Comparison of ENCODE assay signal across 11 cellular contexts in the genomic region with DNA sequence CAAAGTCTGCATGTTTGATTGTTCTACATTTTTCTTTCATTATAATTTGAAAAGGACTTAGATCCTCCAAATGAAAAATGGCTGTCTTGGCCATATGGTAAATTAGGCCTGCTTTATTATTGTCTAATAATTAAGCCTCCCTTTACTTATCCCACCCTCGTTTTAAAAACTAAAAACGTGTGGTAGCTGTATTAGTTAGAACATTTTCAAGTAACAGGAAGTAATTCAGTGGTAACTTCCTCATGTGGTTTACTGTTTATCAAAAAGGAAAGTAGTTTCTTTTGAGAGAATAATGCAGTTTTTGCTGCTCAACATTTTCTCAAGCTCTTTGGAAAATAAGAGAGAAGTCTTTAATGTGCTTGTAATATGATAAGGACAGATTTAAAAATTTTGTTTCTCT. TPM values are rescaled to one million over a fixed set of nuclear protein-coding genes. Genes with fewer than 3 reads are reported as not detected.
DNase-seq lines count a peak whose midpoint lies in the region; ATAC-seq and TF ChIP-seq lines count a peak whose summit lies in the region.
"Had no signal": no experiment of that assay in that cellular context is flagged by ENCODE, and none has a peak within 500 bp of the region (broad histone marks: within the 10 kb centered on the region; RNA-seq: fewer than 3 reads in every experiment).

No MANE protein-coding gene starts in this region.

- peaks cover 0 to 5% (median 0%) of the 10 kb centered on the region in 4 donors for H3K36me3 ChIP-seq in transverse colon
- H3K36me3 ChIP-seq: BE2C had no signal

- no peaks in the 10 kb centered on the region for H3K9me3 ChIP-seq in transverse colon
- H3K9me3 ChIP-seq: BE2C had no signal

- no peak for TF ChIP-seq CTCF in transverse colon (IDR thresholded peaks at IDR 0.05)

- peak overlapping the region; percentile 61 to 79 for H3K4me3 Mint-ChIP-seq in activated T-cell treated with anti-CD3 and anti-CD28 coated beads, Interleukin-2, amount 50 U/mL, for 72 hours
- H3K4me3 Mint-ChIP-seq in activated naive CD8-positive, alpha-beta T cell treated with anti-CD3 and anti-CD28 coated beads, Interleukin-2, amount 50 U/mL, for 24 hours, result peak overlapping the region; percentile 59

- intact Hi-C loops in transverse colon (cut with DNase I; ENCODE audit: low total_unique reads), result no loop called here

- H3K27ac Mint-ChIP-seq in activated T-cell treated with anti-CD3 and anti-CD28 coated beads, Interleukin-2, amount 50 U/mL, for 72 hours, result peak overlapping the region; percentile 95
- peak overlapping the region; percentile 81 for H3K27ac Mint-ChIP-seq in activated naive CD8-positive, alpha-beta T cell treated with anti-CD3 and anti-CD28 coated beads, Interleukin-2, amount 50 U/mL, for 24 hours

- TF ChIP-seq POLR2A in transverse colon (IDR thresholded peaks at IDR 0.05), result no peak

- in situ Hi-C loops in transverse colon (cut with MboI; ENCODE audit: low pct_ligation_motif_present in 1 of 4, low pct_unique_long_range_greater_than_20kb in 1 of 4, low sequenced_read_pairs in 3 of 4), result no loop called here

- H3K36me3 Mint-ChIP-seq in activated T-cell treated with anti-CD3 and anti-CD28 coated beads, Interleukin-2, amount 50 U/mL, for 72 hours (ENCODE audit: insufficient read depth in 2 of 2), result peaks cover 5 to 11% of the 10 kb centered on the region in 2 donors
- peaks cover 34% of the 10 kb centered on the region for H3K36me3 Mint-ChIP-seq in activated naive CD8-positive, alpha-beta T cell treated with anti-CD3 and anti-CD28 coated beads, Interleukin-2, amount 50 U/mL, for 24 hours (ENCODE audit: low read depth)

- DNase-seq in activated T-cell treated with anti-CD3 and anti-CD28 coated beads, Interleukin-2, amount 50 U/mL, for 72 hours, result no peak
- DNase-seq in activated T-cell treated with anti-CD3 and anti-CD28 coated beads for 4 hours (no peak), KG1 (lab: John Stamatoyannopoulos, UW) (peak; percentile 16), transverse colon (no peak), NCI-H2196 (lab: John Stamatoyannopoulos, UW; ENCODE audit: unreplicated experiment) (no peak), D341Med (ENCODE audit: low spot score) (no peak)
- no peak for DNase-seq in activated naive CD8-positive, alpha-beta T cell treated with anti-CD3 and anti-CD28 coated beads, Interleukin-2, amount 50 U/mL, for 24 hours
- DNase-seq: BE2C, dorsolateral prefrontal cortex, midbrain had no signal

- no peaks in the 10 kb centered on the region for H3K27me3 ChIP-seq in transverse colon
- H3K27me3 ChIP-seq: BE2C, dorsolateral prefrontal cortex had no signal

- no peak for ATAC-seq in activated T-cell treated with anti-CD3 and anti-CD28 coated beads, Interleukin-2, amount 50 U/mL, for 72 hours (replicated peaks in 1 of 2)
- ATAC-seq in activated naive CD8-positive, alpha-beta T cell treated with anti-CD3 and anti-CD28 coated beads, Interleukin-2, amount 50 U/mL, for 24 hours, result no peak
- no peak for ATAC-seq in HG03460 (IDR thresholded peaks at IDR 0.05; ENCODE audit: unreplicated experiment)

- H3K27ac ChIP-seq in transverse colon, result peak overlapping the region in 3 of 4 donors; percentile 29 to 44 (median 38)
- H3K27ac ChIP-seq: dorsolateral prefrontal cortex had no signal

- H3K27me3 Mint-ChIP-seq in activated T-cell treated with anti-CD3 and anti-CD28 coated beads, Interleukin-2, amount 50 U/mL, for 72 hours (ENCODE audit: low read depth), result no peaks in the 10 kb centered on the region
- no peaks in the 10 kb centered on the region for H3K27me3 Mint-ChIP-seq in activated naive CD8-positive, alpha-beta T cell treated with anti-CD3 and anti-CD28 coated beads, Interleukin-2, amount 50 U/mL, for 24 hours

- H3K4me3 ChIP-seq in transverse colon, result no peak overlapping the region
- H3K4me3 ChIP-seq: dorsolateral prefrontal cortex had no signal

- no peaks in the 10 kb centered on the region for H3K9me3 Mint-ChIP-seq in activated T-cell treated with anti-CD3 and anti-CD28 coated beads, Interleukin-2, amount 50 U/mL, for 72 hours
- no peaks in the 10 kb centered on the region for H3K9me3 Mint-ChIP-seq in activated naive CD8-positive, alpha-beta T cell treated with anti-CD3 and anti-CD28 coated beads, Interleukin-2, amount 50 U/mL, for 24 hours

- peaks cover 39% of the 10 kb centered on the region for H3K4me1 Mint-ChIP-seq in activated T-cell treated with anti-CD3 and anti-CD28 coated beads, Interleukin-2, amount 50 U/mL, for 72 hours (ENCODE audit: low read depth)
- H3K4me1 Mint-ChIP-seq in activated naive CD8-positive, alpha-beta T cell treated with anti-CD3 and anti-CD28 coated beads, Interleukin-2, amount 50 U/mL, for 24 hours, result peaks cover 54% of the 10 kb centered on the region

- H3K4me1 ChIP-seq in transverse colon, result peaks cover 0 to 12% (median 6%) of the 10 kb centered on the region in 4 donors
- H3K4me1 ChIP-seq: BE2C had no signal

- WGBS in transverse colon (ENCODE audit: low coverage in 1 of 2), 2 donors, result 14 to 21% methylated on average over 2 of the region's 2 CpGs

- no peak for TF ChIP-seq EP300 in transverse colon (IDR thresholded peaks at IDR 0.05; ENCODE audit: low read depth)

RNA-seq across cellular contexts. Expression of gene ZCCHC7, which starts 26.0 kb away (rescaled TPM):
- 10 to 100 TPM; 47.2 to 47.4 TPM for total RNA-seq in activated T-cell treated with anti-CD3 and anti-CD28 coated beads, Interleukin-2, amount 50 U/mL, for 72 hours
- total RNA-seq in transverse colon, result 10 to 100 TPM; 13.2 to 43.0 (median 16.5) TPM
